9 cellular contexts compared by ENCODE assay signal in genomic region chr12:89494411-89495231, GRCh38. TPM values are rescaled to one million over a fixed set of nuclear protein-coding genes. Genes with fewer than 3 reads are reported as not detected.
A peak's percentile ranks its signal among the peaks of the same experiment; 100 is the strongest.
DNase-seq lines count a peak whose midpoint lies in the region; ATAC-seq and TF ChIP-seq lines count a peak whose summit lies in the region.
"Had no signal": no experiment of that assay in that cellular context is flagged by ENCODE, and none has a peak within 500 bp of the region (broad histone marks: within the 10 kb centered on the region; RNA-seq: fewer than 3 reads in every experiment).

No MANE protein-coding gene starts in this region.

- no peak for TF ChIP-seq CTCF in left lung (IDR thresholded peaks at IDR 0.05)

- H3K9me3 ChIP-seq in left lung, result no peaks in the 10 kb centered on the region

- H3K4me3 ChIP-seq in ACC112 (ENCODE audit: low read depth, low read length) (no peak overlapping the region), left lung (no peak overlapping the region)

- peak; percentile 53 for DNase-seq in HT1080 (ENCODE audit: low read depth)
- DNase-seq in erythroblast (lab: John Stamatoyannopoulos, UW), result peak; percentile 51 to 61
- DNase-seq in left lung, result no peak
- no peak for DNase-seq in cardiac septum (ENCODE audit: low spot score)
- DNase-seq in Right ventricle myocardium inferior (ENCODE audit: missing footprints), result no peak
- DNase-seq in effector CD4-positive, alpha-beta T cell, result no peak
- DNase-seq: NCI-H1105 treated with DMSO at 0.1 percent for 48 hours had no signal

- H2AFZ ChIP-seq in ACC112 (ENCODE audit: low read length, unreplicated experiment), result no peak overlapping the region

- intact Hi-C loops in left lung (cut with DNase I), result no loop called here
- intact Hi-C loops in cardiac septum (cut with DNase I), result no loop called here
- intact Hi-C loops in Right ventricle myocardium inferior (cut with DNase I), result no loop called here

- no peak for TF ChIP-seq POLR2A in erythroblast (IDR thresholded peaks at IDR 0.05; ENCODE audit: low read length)

- no peaks in the 10 kb centered on the region for H3K27me3 ChIP-seq in ACC112 (ENCODE audit: insufficient read depth, low read length)
- no peaks in the 10 kb centered on the region for H3K27me3 ChIP-seq in left lung

- peak; percentile 38 for ATAC-seq in GM19397 (IDR thresholded peaks at IDR 0.05; ENCODE audit: unreplicated experiment)
- no peak for ATAC-seq in left lung
- no peak for ATAC-seq in Right ventricle myocardium inferior

- H3K36me3 ChIP-seq in ACC112 (ENCODE audit: insufficient read depth, low read length) (no peaks in the 10 kb centered on the region), left lung (peaks cover 0 to 36% of the 10 kb centered on the region in 2 donors)

- no peaks in the 10 kb centered on the region for H3K79me2 ChIP-seq in ACC112 (ENCODE audit: control insufficient read depth, insufficient read depth, low read length, unreplicated experiment)

- H3K27ac ChIP-seq in ACC112 (ENCODE audit: low read depth, low read length) (peak overlapping the region; percentile 18; the same call in 1 of the 2 replicates), left lung (no peak overlapping the region)

- H3K4me1 ChIP-seq in ACC112 (ENCODE audit: control insufficient read depth, insufficient read depth, low read length, unreplicated experiment) (peaks cover 6% of the 10 kb centered on the region), left lung (no peaks in the 10 kb centered on the region)

RNA-seq across cellular contexts. Expression of gene GALNT4, which starts 30.0 kb away (rescaled TPM):
- 13.7 and 14.0 TPM in 2 replicates for total RNA-seq in HT1080 (2014; rRNA removed; shearing (Covaris generic))
- 11.0 and 15.0 TPM in 2 replicates for polyA plus RNA-seq in HT1080 (2015; cell fraction: cytosol; rRNA removed)
- 25.2 and 27.4 TPM in 2 replicates for polyA plus RNA-seq in HT1080 (2015; cell fraction: nucleus; rRNA removed)
- total RNA-seq in left lung, result 1 to 10 TPM; 7.8 to 8.9 TPM
- 2.0 TPM for total RNA-seq in cardiac septum
- total RNA-seq in Right ventricle myocardium inferior, result 2.3 TPM

RNA-seq across cellular contexts. Expression of gene POC1B, which starts 31.2 kb away (rescaled TPM):
- 15.1 and 19.3 TPM in 2 replicates for total RNA-seq in HT1080 (2014; rRNA removed; shearing (Covaris generic))
- polyA plus RNA-seq in HT1080 (2015; cell fraction: cytosol; rRNA removed), result 24.7 and 27.1 TPM in 2 replicates
- polyA plus RNA-seq in HT1080 (2015; cell fraction: nucleus; rRNA removed), result 19.6 and 26.5 TPM in 2 replicates
- total RNA-seq in left lung (10 to 100 TPM; 19.5 to 19.8 TPM), cardiac septum (7.9 TPM), Right ventricle myocardium inferior (6.7 TPM)

Comparison
In these comparisons a context has a peak if more than half of its experiments do, and no peak if none do; other contexts are left out.
1. DNase-seq: peak in HT1080 (single experiment) and erythroblast (2 of 2); none in left lung (0 of 2), cardiac septum (single experiment), Right ventricle myocardium inferior (single experiment) and effector CD4-positive, alpha-beta T cell (single experiment).